Comparison of ENCODE assay signal across 25 cellular contexts in the genomic region with DNA sequence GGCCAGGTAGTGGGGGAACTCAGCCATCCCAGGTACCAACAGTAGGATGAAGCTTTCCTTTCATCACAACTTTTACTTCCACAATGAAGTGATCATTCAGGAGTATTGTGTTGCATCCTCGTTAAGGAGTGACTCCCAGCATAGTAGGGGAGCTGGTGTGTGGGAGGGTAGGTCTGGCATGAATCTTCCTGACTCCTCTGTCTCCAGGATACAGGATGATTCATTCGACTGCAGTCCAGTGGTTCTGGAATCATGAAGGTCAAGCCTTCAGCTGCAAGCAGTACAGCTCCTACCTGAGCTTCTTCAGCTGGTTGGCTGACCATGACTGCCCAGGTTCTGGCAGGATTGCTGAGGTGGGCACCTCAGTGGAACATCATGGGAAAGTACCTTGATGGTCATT.
"Had no signal": no experiment of that assay in that cellular context is flagged by ENCODE, and none has a peak within 500 bp of the region (broad histone marks: within the 10 kb centered on the region; RNA-seq: fewer than 3 reads in every experiment).

No MANE protein-coding gene starts in this region.

- H3K4me3 ChIP-seq: K562 had no signal

- H3K9me2 ChIP-seq: SK-N-SH had no signal

- H3K4me2 ChIP-seq: KMS-11, SK-N-SH had no signal

- DNase-seq: Kasumi-1, MV-4-11, NCI-H1048, NCI-H1105, NCI-H1417, NCI-H1436 treated with DMSO at 0.1 percent for 48 hours, NCI-H1694, NCI-H187 treated with DMSO at 0.1 percent for 48 hours, NCI-H2081, NCI-H2107, NCI-H2227 treated with DMSO at 0.1 percent for 48 hours, NCI-H446, NCI-H510A, NCI-H524 treated with DMSO at 0.1 percent for 48 hours, NCI-H69, NCI-H774, PC-3, Right ventricle myocardium superior, SIG-M5, SK-N-SH, SW 1271, T-cell had no signal

- FAIRE-seq: HTR-8/SVneo, K562 had no signal

- H3K9me3 ChIP-seq: SK-N-SH had no signal

- H3K27ac ChIP-seq: KMS-11 had no signal

- H3K9ac ChIP-seq: KMS-11, SK-N-SH had no signal
